In the genomic region with DNA sequence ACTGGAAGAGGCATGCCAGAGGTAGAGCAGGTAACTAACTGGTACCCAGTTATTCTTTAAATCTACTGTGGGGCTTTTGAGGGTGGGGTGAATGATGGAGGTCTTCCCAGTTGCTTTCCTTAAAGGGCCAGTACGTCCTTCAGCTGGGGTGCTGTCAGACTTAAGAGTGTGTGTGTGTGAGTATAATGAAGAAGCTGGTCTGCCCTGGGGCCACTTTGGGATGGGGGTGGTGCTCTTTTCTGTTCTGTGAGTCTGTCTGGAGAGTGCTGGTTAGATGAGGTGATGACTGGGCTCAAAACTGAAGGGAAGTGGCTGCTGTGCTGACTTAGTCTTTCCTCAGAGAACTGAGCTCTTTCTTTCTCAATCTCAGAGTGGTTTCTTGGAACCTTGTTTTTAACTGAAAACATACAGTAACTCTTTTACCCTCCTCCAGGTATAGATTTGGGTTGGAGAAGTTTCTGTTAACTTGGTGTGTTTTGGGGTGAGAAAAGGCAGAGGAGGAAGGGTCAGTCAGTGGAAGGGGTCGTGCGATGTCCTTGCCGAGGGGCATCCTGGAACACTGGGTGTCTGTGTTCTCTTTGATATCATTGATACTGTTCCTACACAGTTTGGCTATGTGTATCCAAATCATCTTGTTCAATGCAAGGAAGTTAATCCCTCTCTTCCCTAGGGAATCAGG, we compare ENCODE assay signal across 8 cellular contexts. TPM values are rescaled to one million over a fixed set of nuclear protein-coding genes. Genes with fewer than 3 reads are reported as not detected.
A peak's percentile ranks its signal among the peaks of the same experiment; 100 is the strongest.
DNase-seq lines count a peak whose midpoint lies in the region; ATAC-seq and TF ChIP-seq lines count a peak whose summit lies in the region.

No MANE protein-coding gene starts in this region.

- no peak for TF ChIP-seq POLR2A in gastrocnemius medialis (IDR thresholded peaks at IDR 0.05)

- ATAC-seq in GM21723 (IDR thresholded peaks at IDR 0.05; ENCODE audit: unreplicated experiment) (peak; percentile 59), left ventricle myocardium superior (peak; percentile 77), gastrocnemius medialis (peak; percentile 51 to 66), GM21717 (IDR thresholded peaks at IDR 0.05; ENCODE audit: unreplicated experiment) (no peak)

- no peaks in the 10 kb centered on the region for H3K36me3 ChIP-seq in adipocyte (ENCODE audit: control insufficient read depth, insufficient read depth, low read length, severe bottlenecking)
- H3K36me3 ChIP-seq in gastrocnemius medialis, result no peaks in the 10 kb centered on the region
- H3K36me3 ChIP-seq in BE2C, result no peaks in the 10 kb centered on the region

- intact Hi-C loops in left ventricle myocardium superior (cut with micrococcal nuclease) (no loop called here), gastrocnemius medialis (cut with DNase I; ENCODE audit: low total_unique reads) (no loop called here)

- in situ Hi-C loops in SK-MEL-5 (cut with HindIII; ENCODE audit: low pct_unique_long_range_greater_than_20kb, low sequenced_read_pairs), result no loop called here
- in situ Hi-C loops in gastrocnemius medialis (cut with MboI; ENCODE audit: low sequenced_read_pairs in 4 of 4), result loop anchor here in 2 of 4 donors (10.0 kb wide), 1 partner anchor 60 kb away; no protein-coding TSS in a partner anchor

- H3K9ac ChIP-seq in adipocyte (ENCODE audit: low read length), result peak overlapping the region; percentile 81

- H3K9me3 ChIP-seq in adipocyte (ENCODE audit: control insufficient read depth, low read length), result no peaks in the 10 kb centered on the region
- no peaks in the 10 kb centered on the region for H3K9me3 ChIP-seq in gastrocnemius medialis
- no peaks in the 10 kb centered on the region for H3K9me3 ChIP-seq in BE2C

- peak overlapping the region; percentile 75 for H3K4me3 ChIP-seq in adipocyte (ENCODE audit: low read length)
- peak overlapping the region; percentile 19 to 46 (median 32) for H3K4me3 ChIP-seq in gastrocnemius medialis
- no peak overlapping the region for H3K4me3 ChIP-seq in BE2C (ENCODE audit: low read depth, low read length)

- H3K27ac ChIP-seq in gastrocnemius medialis, result peak overlapping the region; percentile 76 to 88 (median 83)

- no peaks in the 10 kb centered on the region for H3K27me3 ChIP-seq in adipocyte (replicated peaks; ENCODE audit: control insufficient read depth, insufficient read depth, low read length)
- no peaks in the 10 kb centered on the region for H3K27me3 ChIP-seq in gastrocnemius medialis
- no peaks in the 10 kb centered on the region for H3K27me3 ChIP-seq in BE2C

- peak; percentile 81 for DNase-seq in SK-MEL-5 (ENCODE audit: low read depth, low spot score)
- DNase-seq in adipocyte (ENCODE audit: low read depth), result peak; percentile 74
- no peak for DNase-seq in left ventricle myocardium superior
- peak in 1 of 2 donors; percentile 31 for DNase-seq in gastrocnemius medialis
- no peak for DNase-seq in NCI-H1930 (lab: John Stamatoyannopoulos, UW)
- DNase-seq in BE2C, result no peak

- TF ChIP-seq CTCF in gastrocnemius medialis (IDR thresholded peaks at IDR 0.05 in 4 of 5, conservative IDR thresholded peaks at IDR 0.05 in 1 of 5) (no peak), BE2C (IDR thresholded peaks at IDR 0.05; ENCODE audit: low read depth, low read length) (no peak)

- H3K4me1 ChIP-seq in adipocyte (ENCODE audit: control insufficient read depth, insufficient read depth, low read length), result peaks cover 28% of the 10 kb centered on the region
- H3K4me1 ChIP-seq in gastrocnemius medialis, result peaks cover 22 to 23% of the 10 kb centered on the region in 2 donors
- no peaks in the 10 kb centered on the region for H3K4me1 ChIP-seq in BE2C

RNA-seq across cellular contexts. Expression of a gene that starts 0.7 kb away (rescaled TPM):
- 70.1 and 77.9 TPM in 2 replicates for total RNA-seq in SK-MEL-5 (2014; rRNA removed; shearing (Covaris generic))
- polyA plus RNA-seq in SK-MEL-5 (2015; cell fraction: cytosol; rRNA removed), result 43.7 and 77.3 TPM in 2 replicates
- 68.5 and 84.7 TPM in 2 replicates for polyA plus RNA-seq in SK-MEL-5 (2015; cell fraction: nucleus; rRNA removed)
- total RNA-seq in left ventricle myocardium superior (239 TPM), gastrocnemius medialis (100 to 1,000 TPM in 2 of 4 donors, 10 to 100 TPM in 2; 78.7 to 139 (median 113) TPM)
- 24.3 TPM for polyA plus RNA-seq in BE2C (2012; ENCODE audit: insufficient read depth, insufficient read length, low read depth)

Comparison
In these comparisons a context has a peak if more than half of its experiments do, and no peak if none do; other contexts are left out.
1. DNase-seq: peak in SK-MEL-5 (single experiment) and adipocyte (single experiment); none in left ventricle myocardium superior (single experiment), NCI-H1930 (0 of 2) and BE2C (single experiment).